In the genomic region with DNA sequence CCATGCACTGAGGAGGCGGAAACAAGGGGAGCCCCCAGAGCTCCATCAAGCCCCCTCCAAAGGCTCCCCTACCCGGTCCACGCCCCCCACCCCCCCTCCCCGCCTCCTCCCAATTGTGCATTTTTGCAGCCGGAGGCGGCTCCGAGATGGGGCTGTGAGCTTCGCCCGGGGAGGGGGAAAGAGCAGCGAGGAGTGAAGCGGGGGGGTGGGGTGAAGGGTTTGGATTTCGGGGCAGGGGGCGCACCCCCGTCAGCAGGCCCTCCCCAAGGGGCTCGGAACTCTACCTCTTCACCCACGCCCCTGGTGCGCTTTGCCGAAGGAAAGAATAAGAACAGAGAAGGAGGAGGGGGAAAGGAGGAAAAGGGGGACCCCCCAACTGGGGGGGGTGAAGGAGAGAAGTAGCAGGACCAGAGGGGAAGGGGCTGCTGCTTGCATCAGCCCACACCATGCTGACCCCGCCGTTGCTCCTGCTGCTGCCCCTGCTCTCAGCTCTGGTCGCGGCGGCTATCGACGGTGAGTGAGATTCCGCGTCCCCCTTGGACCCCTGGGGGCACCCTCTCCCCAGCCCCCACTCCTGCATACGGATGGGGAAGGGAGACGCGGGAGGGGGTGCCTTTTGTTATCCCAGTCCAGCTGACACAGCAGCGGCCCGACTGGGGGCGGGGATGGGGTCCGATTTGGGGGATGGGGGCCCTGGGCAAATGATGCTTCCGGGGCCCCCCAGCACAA, we compare ENCODE assay signal across 8 cellular contexts. TPM values are rescaled to one million over a fixed set of nuclear protein-coding genes. Genes with fewer than 3 reads are reported as not detected.
DNase-seq lines count a peak whose midpoint lies in the region; ATAC-seq and TF ChIP-seq lines count a peak whose summit lies in the region.

No MANE protein-coding gene starts in this region.

- CTCF ChIA-PET in BJ (lab: Yijun Ruan, JAX) (interaction anchor here (0.9 to 18.2 kb wide), 12 partner anchors 17 to 112 kb away, joined by 3 to 357 read pairs (median 5); partner anchors contain the start of genes LRP1-AS, NEMP1 and STAT6), HEK293T (lab: Yijun Ruan, JAX) (interaction anchor here (0.8 to 1.8 kb wide), 4 partner anchors 16 to 47 kb away, joined by 3 to 8 read pairs (median 4); partner anchors contain the start of gene STAT6)

- H3K36me3 ChIP-seq in BJ (ENCODE audit: control insufficient read depth, insufficient read depth, low read length), result peaks cover 6% of the 10 kb centered on the region
- H3K36me3 ChIP-seq in MG63, result peaks cover 23% of the 10 kb centered on the region

- no peak for ATAC-seq in effector memory CD8-positive, alpha-beta T cell (replicated peaks)
- no peak for ATAC-seq in natural killer cell treated with Interleukin-12 subunit alpha and Interleukin-12 subunit beta and Interleukin-15 and Interleukin-18, amount 100 ng/mL, for 72 hours
- no peak for ATAC-seq in HG03196 (IDR thresholded peaks at IDR 0.05; ENCODE audit: unreplicated experiment)

- POLR2A ChIA-PET in BJ (lab: Charles Lee), result interaction anchor here (0.6 to 1.4 kb wide), 8 partner anchors 16 to 93 kb away, joined by 3 to 18 read pairs (median 4); partner anchors contain the start of genes NAB2 and STAT6
- POLR2A ChIA-PET in HEK293T (lab: Yijun Ruan, JAX), result interaction anchor here (0.7 to 3.1 kb wide), 16 partner anchors 8 to 392 kb away, joined by 3 to 22 read pairs (median 5); partner anchors contain the start of genes DDIT3, SHMT2 and STAT6

- H3K4me3 ChIP-seq in BJ (ENCODE audit: low read depth, low read length), result peak overlapping the region; percentile 96
- H3K4me3 ChIP-seq in MG63, result peak overlapping the region; percentile 96

- peak overlapping the region; percentile 85 for H3K4me3 Mint-ChIP-seq in effector memory CD8-positive, alpha-beta T cell
- peak overlapping the region; percentile 77 for H3K4me3 Mint-ChIP-seq in natural killer cell treated with Interleukin-12 subunit alpha and Interleukin-12 subunit beta and Interleukin-15 and Interleukin-18, amount 100 ng/mL, for 72 hours

- H3K4me1 Mint-ChIP-seq in effector memory CD8-positive, alpha-beta T cell (ENCODE audit: low read depth in 2 of 2), result peaks cover 4 to 6% of the 10 kb centered on the region in 2 donors
- H3K4me1 Mint-ChIP-seq in natural killer cell treated with Interleukin-12 subunit alpha and Interleukin-12 subunit beta and Interleukin-15 and Interleukin-18, amount 100 ng/mL, for 72 hours (ENCODE audit: low read depth in 2 of 2), result peaks cover 6 to 7% of the 10 kb centered on the region in 2 donors

- H3K9me3 ChIP-seq in MG63, result no peaks in the 10 kb centered on the region

- no peaks in the 10 kb centered on the region for H3K9me3 Mint-ChIP-seq in effector memory CD8-positive, alpha-beta T cell
- H3K9me3 Mint-ChIP-seq in natural killer cell treated with Interleukin-12 subunit alpha and Interleukin-12 subunit beta and Interleukin-15 and Interleukin-18, amount 100 ng/mL, for 72 hours, result no peaks in the 10 kb centered on the region

- H3K36me3 Mint-ChIP-seq in effector memory CD8-positive, alpha-beta T cell (ENCODE audit: insufficient read depth), result peaks cover 5% of the 10 kb centered on the region
- H3K36me3 Mint-ChIP-seq in natural killer cell treated with Interleukin-12 subunit alpha and Interleukin-12 subunit beta and Interleukin-15 and Interleukin-18, amount 100 ng/mL, for 72 hours, result peaks cover 6% of the 10 kb centered on the region

- H3K27me3 ChIP-seq in BJ (ENCODE audit: control insufficient read depth, insufficient read depth, low read length) (no peaks in the 10 kb centered on the region), MG63 (no peaks in the 10 kb centered on the region)

- no peak for TF ChIP-seq CTCF in BJ (IDR thresholded peaks at IDR 0.05; ENCODE audit: insufficient read depth, low read depth, low read length)

- no peaks in the 10 kb centered on the region for H3K27me3 Mint-ChIP-seq in effector memory CD8-positive, alpha-beta T cell
- peaks cover 22 to 34% of the 10 kb centered on the region in 2 donors for H3K27me3 Mint-ChIP-seq in natural killer cell treated with Interleukin-12 subunit alpha and Interleukin-12 subunit beta and Interleukin-15 and Interleukin-18, amount 100 ng/mL, for 72 hours

- DNase-seq in BJ (ENCODE audit: low read depth), result no peak
- DNase-seq in MG63, result no peak
- DNase-seq in effector memory CD8-positive, alpha-beta T cell, result no peak
- peak; percentile 6 for DNase-seq in natural killer cell treated with Interleukin-12 subunit alpha and Interleukin-12 subunit beta and Interleukin-15 and Interleukin-18, amount 100 ng/mL, for 72 hours (ENCODE audit: low spot score)
- DNase-seq in glomerular visceral epithelial cell (ENCODE audit: extremely low spot score), result no peak
- no peak for DNase-seq in NCI-H526 treated with DMSO at 0.1 percent for 48 hours (lab: John Stamatoyannopoulos, UW)
- no peak for DNase-seq in HEK293T (ENCODE audit: extremely low spot score)

- peak overlapping the region in 1 of 2 donors; percentile 64 for H3K27ac Mint-ChIP-seq in effector memory CD8-positive, alpha-beta T cell
- H3K27ac Mint-ChIP-seq in natural killer cell treated with Interleukin-12 subunit alpha and Interleukin-12 subunit beta and Interleukin-15 and Interleukin-18, amount 100 ng/mL, for 72 hours, result no peak overlapping the region

TF ChIP-seq in HEK293T, 16 proteins besides CTCF, POLR2A, EP300 and RAD21:
- TF ChIP-seq ZNF384 (IDR thresholded peaks at IDR 0.05) (no peak), SUZ12 (IDR thresholded peaks at IDR 0.05) (no peak), FOXM1 (IDR thresholded peaks at IDR 0.05; ENCODE audit: borderline replicate concordance) (no peak), ELF4 (IDR thresholded peaks at IDR 0.05) (no peak), FOXA1 (IDR thresholded peaks at IDR 0.05) (no peak), FOXK2 (IDR thresholded peaks at IDR 0.05) (no peak), LEF1 (IDR thresholded peaks at IDR 0.05; ENCODE audit: borderline replicate concordance) (no peak), CTBP1 (IDR thresholded peaks at IDR 0.05; ENCODE audit: borderline replicate concordance) (no peak), SP1 (IDR thresholded peaks at IDR 0.05) (no peak), NFRKB (IDR thresholded peaks at IDR 0.05) (no peak), BHLHE40 (IDR thresholded peaks at IDR 0.05; ENCODE audit: borderline replicate concordance) (no peak), L3MBTL2 (conservative IDR thresholded peaks at IDR 0.05) (no peak), TARDBP (IDR thresholded peaks at IDR 0.05) (no peak), ARNT (IDR thresholded peaks at IDR 0.05) (no peak), HDGF (IDR thresholded peaks at IDR 0.05; ENCODE audit: borderline replicate concordance) (no peak)
- TF ChIP-seq, protein P1, sequence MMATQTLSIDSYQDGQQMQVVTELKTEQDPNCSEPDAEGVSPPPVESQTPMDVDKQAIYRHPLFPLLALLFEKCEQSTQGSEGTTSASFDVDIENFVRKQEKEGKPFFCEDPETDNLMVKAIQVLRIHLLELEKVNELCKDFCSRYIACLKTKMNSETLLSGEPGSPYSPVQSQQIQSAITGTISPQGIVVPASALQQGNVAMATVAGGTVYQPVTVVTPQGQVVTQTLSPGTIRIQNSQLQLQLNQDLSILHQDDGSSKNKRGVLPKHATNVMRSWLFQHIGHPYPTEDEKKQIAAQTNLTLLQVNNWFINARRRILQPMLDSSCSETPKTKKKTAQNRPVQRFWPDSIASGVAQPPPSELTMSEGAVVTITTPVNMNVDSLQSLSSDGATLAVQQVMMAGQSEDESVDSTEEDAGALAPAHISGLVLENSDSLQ (IDR thresholded peaks at IDR 0.05), result no peak

RNA-seq across cellular contexts. Expression of gene LRP1, which starts 0.4 kb away (rescaled TPM):
- polyA plus RNA-seq in BJ (2011; rRNA removed), result 58.5 and 117 TPM in 2 replicates
- polyA minus RNA-seq in BJ (2011; rRNA and poly(A)+ RNA removed), result 200 and 323 TPM in 2 replicates
- total RNA-seq in MG63 (2014; rRNA removed; shearing (Covaris generic); ENCODE audit: low replicate concordance), result 29.1 and 39.0 TPM in 2 replicates
- total RNA-seq in natural killer cell treated with Interleukin-12 subunit alpha and Interleukin-12 subunit beta and Interleukin-15 and Interleukin-18, amount 100 ng/mL, for 72 hours, result under 1 TPM; 0.42 to 0.45 TPM

RNA-seq across cellular contexts. Expression of gene STAT6, which starts 17.5 kb away (rescaled TPM):
- polyA plus RNA-seq in BJ (2011; rRNA removed), result 110 and 177 TPM in 2 replicates
- polyA minus RNA-seq in BJ (2011; rRNA and poly(A)+ RNA removed), result 71.4 and 108 TPM in 2 replicates
- 53.6 and 59.7 TPM in 2 replicates for total RNA-seq in MG63 (2014; rRNA removed; shearing (Covaris generic); ENCODE audit: low replicate concordance)
- total RNA-seq in natural killer cell treated with Interleukin-12 subunit alpha and Interleukin-12 subunit beta and Interleukin-15 and Interleukin-18, amount 100 ng/mL, for 72 hours, result 100 to 1,000 TPM; 158 to 198 TPM

RNA-seq across cellular contexts. Expression of gene LRP1-AS, which starts 18.7 kb away (rescaled TPM):
- not detected in 2 replicates for polyA plus RNA-seq in BJ (2011; rRNA removed)
- polyA minus RNA-seq in BJ (2011; rRNA and poly(A)+ RNA removed), result not detected in 2 replicates
- total RNA-seq in MG63 (2014; rRNA removed; shearing (Covaris generic); ENCODE audit: low replicate concordance), result not detected in 2 replicates
- not detected for total RNA-seq in natural killer cell treated with Interleukin-12 subunit alpha and Interleukin-12 subunit beta and Interleukin-15 and Interleukin-18, amount 100 ng/mL, for 72 hours

RNA-seq across cellular contexts. Expression of gene NAB2, which starts 39.8 kb away (rescaled TPM):
- polyA plus RNA-seq in BJ (2011; rRNA removed), result 41.7 and 50.2 TPM in 2 replicates
- 40.1 and 65.0 TPM in 2 replicates for polyA minus RNA-seq in BJ (2011; rRNA and poly(A)+ RNA removed)
- total RNA-seq in MG63 (2014; rRNA removed; shearing (Covaris generic); ENCODE audit: low replicate concordance), result 28.7 and 45.1 TPM in 2 replicates
- total RNA-seq in natural killer cell treated with Interleukin-12 subunit alpha and Interleukin-12 subunit beta and Interleukin-15 and Interleukin-18, amount 100 ng/mL, for 72 hours, result 1 to 10 TPM; 7.7 to 8.0 TPM

RNA-seq across cellular contexts. Expression of gene NEMP1, which starts 50.1 kb away (rescaled TPM):
- polyA plus RNA-seq in BJ (2011; rRNA removed), result 6.7 and 12.0 TPM in 2 replicates
- polyA minus RNA-seq in BJ (2011; rRNA and poly(A)+ RNA removed), result 5.0 and 6.5 TPM in 2 replicates
- total RNA-seq in MG63 (2014; rRNA removed; shearing (Covaris generic); ENCODE audit: low replicate concordance), result 14.6 and 14.9 TPM in 2 replicates
- total RNA-seq in natural killer cell treated with Interleukin-12 subunit alpha and Interleukin-12 subunit beta and Interleukin-15 and Interleukin-18, amount 100 ng/mL, for 72 hours, result 10 to 100 TPM; 25.5 to 34.1 TPM

Comparison
In these comparisons a context has a peak if more than half of its experiments do, and no peak if none do; other contexts are left out.
1. RNA of gene LRP1, which starts 0.4 kb away (total RNA-seq): 29.1 to 39.0 TPM in MG63; 0.42 to 0.45 TPM in natural killer cell treated with Interleukin-12 subunit alpha and Interleukin-12 subunit beta and Interleukin-15 and Interleukin-18, amount 100 ng/mL, for 72 hours; every median in the first group is over 10 times any median in the second.